8 cellular contexts compared by ENCODE assay signal in genomic region chr20:3797226-3797545, GRCh38. TPM values are rescaled to one million over a fixed set of nuclear protein-coding genes. Genes with fewer than 3 reads are reported as not detected.
DNase-seq lines count a peak whose midpoint lies in the region; ATAC-seq and TF ChIP-seq lines count a peak whose summit lies in the region.

No MANE protein-coding gene starts in this region.

- ATAC-seq in RWPE2 (ENCODE audit: low read depth) (0 out of 3 replicates have a peak, but pooled peaks have one; percentile 1), psoas muscle (no peak), GM18909 (IDR thresholded peaks at IDR 0.05; ENCODE audit: poor library complexity, unreplicated experiment) (no peak)

- H3K9me3 ChIP-seq in RWPE2 (ENCODE audit: severe bottlenecking) (no peaks in the 10 kb centered on the region), psoas muscle (no peaks in the 10 kb centered on the region)

- H3K27me3 ChIP-seq in RWPE2 (ENCODE audit: insufficient read depth, poor library complexity, severe bottlenecking) (no peaks in the 10 kb centered on the region), psoas muscle (ENCODE audit: insufficient read depth in 3 of 3, low read length in 2 of 3) (no peaks in the 10 kb centered on the region)

- H3K27ac ChIP-seq in RWPE2 (ENCODE audit: poor library complexity, severe bottlenecking) (peak overlapping the region; percentile 74), psoas muscle (no peak overlapping the region)

- TF ChIP-seq CTCF in RWPE2 (IDR thresholded peaks at IDR 0.05; ENCODE audit: poor library complexity, severe bottlenecking) = no peak
- no peak for TF ChIP-seq CTCF in epithelial cell of proximal tubule (conservative IDR thresholded peaks at IDR 0.05; ENCODE audit: low read depth, low read length)
- TF ChIP-seq CTCF in psoas muscle (IDR thresholded peaks at IDR 0.05) = no peak

- DNase-seq in RWPE2 (ENCODE audit: low spot score) (no peak), epithelial cell of proximal tubule (ENCODE audit: low read depth) (no peak), psoas muscle (peak in 1 of 2 donors; percentile 35), NOMO-1 treated with DMSO at 0.1 percent for 48 hours (lab: John Stamatoyannopoulos, UW; ENCODE audit: unreplicated experiment) (no peak), NCI-H748 (lab: John Stamatoyannopoulos, UW; ENCODE audit: unreplicated experiment) (no peak)
- no peak for DNase-seq in stimulated activated CD4-positive, alpha-beta T cell treated with anti-CD3 and anti-CD28 coated beads, Interleukin-4, amount 100 ng/mL, for 24 hours

- intact Hi-C loops in psoas muscle (cut with DNase I) = no loop called here

- H3K4me1 ChIP-seq in RWPE2 (ENCODE audit: insufficient read depth, poor library complexity, severe bottlenecking) (peaks cover 11% of the 10 kb centered on the region), psoas muscle (peaks cover 6% of the 10 kb centered on the region)

- H3K4me3 ChIP-seq in GM08714 (ENCODE audit: low read length) (peak overlapping the region; percentile 82), RWPE2 (ENCODE audit: severe bottlenecking) (peak overlapping the region; percentile 82), epithelial cell of proximal tubule (ENCODE audit: low read depth, low read length) (peak overlapping the region; percentile 82), psoas muscle (peak overlapping the region; percentile 86)

- 55 to 83% (median 69%) methylated on average over 5 of the region's 5 CpGs for WGBS in psoas muscle, 3 donors

- H3K36me3 ChIP-seq in RWPE2 (ENCODE audit: low read depth) (peaks cover 54% of the 10 kb centered on the region), psoas muscle (ENCODE audit: insufficient read depth in 1 of 2, low read depth in 1 of 2) (peaks cover 0 to 16% of the 10 kb centered on the region in 2 donors)

RNA-seq across cellular contexts. Expression of gene CDC25B, which starts 1.1 kb away (rescaled TPM):
- total RNA-seq in epithelial cell of proximal tubule = 42.3 and 46.6 TPM in 2 replicates
- 1 to 10 TPM; 7.1 to 9.1 (median 8.4) TPM for total RNA-seq in psoas muscle
- 1 to 10 TPM; 5.1 to 6.8 (median 6.6) TPM for polyA plus RNA-seq in psoas muscle

RNA-seq across cellular contexts. Expression of gene CENPB, which starts 10.6 kb away (rescaled TPM):
- 82.3 and 99.8 TPM in 2 replicates for total RNA-seq in epithelial cell of proximal tubule
- total RNA-seq in psoas muscle = 100 to 1,000 TPM in 1 of 4 donors, 10 to 100 TPM in 3; 74.3 to 129 (median 97.8) TPM
- 100 to 1,000 TPM in 2 of 3 donors, 10 to 100 TPM in 1; 84.0 to 144 (median 116) TPM for polyA plus RNA-seq in psoas muscle

RNA-seq across cellular contexts. Expression of gene SPEF1, which starts 15.9 kb away (rescaled TPM):
- total RNA-seq in epithelial cell of proximal tubule (0.92 TPM in 1 of 2 replicates, not detected in the other), psoas muscle (under 1 TPM in 1 of 4 donors, not detected in 3; 0.13 TPM)
- 1 to 10 TPM in 1 of 3 donors, under 1 TPM in 2; 0.12 to 1.7 (median 0.35) TPM for polyA plus RNA-seq in psoas muscle

RNA-seq across cellular contexts. Expression of gene AP5S1, which starts 23.2 kb away (rescaled TPM):
- total RNA-seq in epithelial cell of proximal tubule (14.4 and 22.5 TPM in 2 replicates), psoas muscle (10 to 100 TPM; 11.8 to 17.5 (median 12.1) TPM)
- polyA plus RNA-seq in psoas muscle = 10 to 100 TPM; 11.0 to 25.2 (median 12.9) TPM

RNA-seq across cellular contexts. Expression of gene ADISSP, which starts 29.6 kb away (rescaled TPM):
- total RNA-seq in epithelial cell of proximal tubule (62.0 and 64.6 TPM in 2 replicates), psoas muscle (10 to 100 TPM; 11.9 to 16.0 (median 13.4) TPM)
- 10 to 100 TPM; 10.7 to 24.7 (median 15.4) TPM for polyA plus RNA-seq in psoas muscle
